13 cellular contexts compared by ENCODE assay signal in the genomic region with DNA sequence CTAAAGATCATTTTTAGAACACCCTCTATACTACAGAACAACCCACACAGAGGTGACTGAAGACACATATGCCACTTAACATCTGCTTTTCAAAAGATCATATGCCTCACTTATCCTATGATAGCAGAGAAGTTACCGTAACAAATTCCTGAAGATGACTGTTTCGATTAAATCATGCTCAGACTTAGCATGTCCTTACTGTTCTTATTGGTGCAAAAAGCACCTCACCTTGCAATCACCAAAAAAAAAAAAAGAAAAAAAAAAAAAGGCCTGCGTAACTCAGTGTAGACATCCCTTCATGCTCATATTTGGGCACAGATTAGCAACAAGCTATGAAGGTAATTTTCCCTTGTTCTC. TPM values are rescaled to one million over a fixed set of nuclear protein-coding genes. Genes with fewer than 3 reads are reported as not detected.
A peak's percentile ranks its signal among the peaks of the same experiment; 100 is the strongest.
DNase-seq lines count a peak whose midpoint lies in the region; ATAC-seq and TF ChIP-seq lines count a peak whose summit lies in the region.
"Had no signal": no experiment of that assay in that cellular context is flagged by ENCODE, and none has a peak within 500 bp of the region (broad histone marks: within the 10 kb centered on the region; RNA-seq: fewer than 3 reads in every experiment).

No MANE protein-coding gene starts in this region.

- DNase-seq in HEK293T (ENCODE audit: extremely low spot score) (no peak), NCI-H2171 treated with DMSO at 0.1 percent for 48 hours (lab: John Stamatoyannopoulos, UW) (peak; percentile 81), hepatocyte (ENCODE audit: low spot score) (no peak), posterior vena cava (ENCODE audit: low spot score) (no peak), DMS114 treated with DMSO at 0.1 percent for 48 hours (lab: John Stamatoyannopoulos, UW; ENCODE audit: unreplicated experiment) (no peak)
- no peak for DNase-seq in activated CD4-positive, alpha-beta T cell treated with anti-CD3 and anti-CD28 coated beads for 1 hour
- DNase-seq: activated CD4-positive, alpha-beta T cell treated with anti-CD3 and anti-CD28 coated beads for 48 hours; hippocampal formation; MG63; PC-3; trophoblast cell had no signal

- H3K27me3 ChIP-seq in hepatocyte, result no peaks in the 10 kb centered on the region
- H3K27me3 ChIP-seq: MG63 had no signal

- 94% methylated on average over 3 of the region's 3 CpGs for WGBS in hepatocyte (ENCODE audit: low lambda C conversion rate, missing lambda C conversion rate)

- POLR2A ChIA-PET in HEK293T (lab: Yijun Ruan, JAX), result no interaction called here

- H3K4me1 ChIP-seq in hepatocyte (ENCODE audit: insufficient read depth), result peaks cover 22% of the 10 kb centered on the region

- H3K4me3 ChIP-seq in hepatocyte, result no peak overlapping the region
- H3K4me3 ChIP-seq: MG63 had no signal

- TF ChIP-seq CTCF in hepatocyte (IDR thresholded peaks at IDR 0.05; ENCODE audit: poor library complexity), result no peak

- no peak overlapping the region for H2AFZ ChIP-seq in hepatocyte

- intact Hi-C loops in posterior vena cava (cut with DNase I), result no loop called here

- H3K36me3 ChIP-seq in hepatocyte (replicated peaks; ENCODE audit: insufficient read depth, low read depth), result no peaks in the 10 kb centered on the region
- H3K36me3 ChIP-seq: MG63 had no signal

- ATAC-seq in GM18498 (IDR thresholded peaks at IDR 0.05; ENCODE audit: unreplicated experiment) (peak; percentile 47), HG02981 (IDR thresholded peaks at IDR 0.05; ENCODE audit: unreplicated experiment) (no peak)
- ATAC-seq: PC-3 had no signal

- no peak overlapping the region for H3K4me2 ChIP-seq in hepatocyte

- H3K27ac ChIP-seq in hepatocyte, result peak overlapping the region; percentile 5

- H3K79me2 ChIP-seq in hepatocyte, result peaks cover 57% of the 10 kb centered on the region

- H4K20me1 ChIP-seq in hepatocyte (ENCODE audit: insufficient read depth, poor library complexity, severe bottlenecking), result no peaks in the 10 kb centered on the region

- no peaks in the 10 kb centered on the region for H3K9me3 ChIP-seq in hepatocyte (ENCODE audit: low read depth)
- H3K9me3 ChIP-seq: MG63 had no signal

- CTCF ChIA-PET in HEK293T (lab: Yijun Ruan, JAX), result interaction anchor here (0.6 to 0.8 kb wide), 2 partner anchors 20 to 23 kb away, joined by 3 to 5 read pairs; no protein-coding TSS in a partner anchor

- H3K9me2 ChIP-seq in hepatocyte (replicated peaks; ENCODE audit: insufficient read depth), result no peaks in the 10 kb centered on the region

TF ChIP-seq in HEK293T, 16 proteins besides CTCF, POLR2A, EP300 and RAD21:
- TF ChIP-seq ZNF384 (IDR thresholded peaks at IDR 0.05) (0 out of 2 replicates have a peak, but pooled peaks have one; percentile 24), L3MBTL2 (conservative IDR thresholded peaks at IDR 0.05) (no peak)

RNA-seq across cellular contexts. Expression of gene DST, which starts 17.7 kb away (rescaled TPM):
- total RNA-seq in hepatocyte (369 and 396 TPM in 2 replicates), posterior vena cava (100 to 1,000 TPM; 473 to 630 TPM)
- polyA plus RNA-seq in hepatocyte, result 103 and 131 TPM in 2 replicates
